ENCODE assay signal across 14 cellular contexts in genomic region chr6:20847904-20848303, GRCh38.
A peak's percentile ranks its signal among the peaks of the same experiment; 100 is the strongest.
DNase-seq lines count a peak whose midpoint lies in the region; ATAC-seq, FAIRE-seq and TF ChIP-seq lines count a peak whose summit lies in the region.
"Had no signal": no experiment of that assay in that cellular context is flagged by ENCODE, and none has a peak within 500 bp of the region (broad histone marks: within the 10 kb centered on the region; RNA-seq: fewer than 3 reads in every experiment).

No MANE protein-coding gene starts in this region.

- no peak overlapping the region for H3K27ac ChIP-seq in H9 (ENCODE audit: insufficient read length, low read depth, low read length)
- H3K27ac ChIP-seq in HepG2 (ENCODE audit: extremely low read length, insufficient read depth, low read length) = peak overlapping the region; percentile 21
- no peak overlapping the region for H3K27ac ChIP-seq in sigmoid colon
- H3K27ac ChIP-seq: A549, GM23248 had no signal

- H3K9me3 ChIP-seq in H9 (ENCODE audit: control insufficient read depth, low read depth, low read length) (no peaks in the 10 kb centered on the region), HepG2 (ENCODE audit: low read length) (no peaks in the 10 kb centered on the region), sigmoid colon (no peaks in the 10 kb centered on the region)
- H3K9me3 ChIP-seq: A549, HAP-1 had no signal

- FAIRE-seq in HepG2 (lab: Jason Lieb, UNC) = peak; percentile 79
- FAIRE-seq: A549 had no signal

- H3K23ac ChIP-seq in H9 (ENCODE audit: insufficient read length, low read depth, low read length) = no peak overlapping the region

- H2BK15ac ChIP-seq in H9 (ENCODE audit: low read depth, low read length) = no peak overlapping the region

- H3T11ph ChIP-seq in H9 (ENCODE audit: low read length) = no peak overlapping the region

- H2BK120ac ChIP-seq in H9 (ENCODE audit: low read depth, low read length, poor library complexity, severe bottlenecking) = no peak overlapping the region

- H3K27me3 Mint-ChIP-seq in H9 (ENCODE audit: low read depth) (no peaks in the 10 kb centered on the region), WTC11 (ENCODE audit: low read depth) (no peaks in the 10 kb centered on the region), nephron (ENCODE audit: low read depth) (no peaks in the 10 kb centered on the region)

- H3K23me2 ChIP-seq in H9 (ENCODE audit: insufficient read length, low read depth, low read length, poor library complexity, severe bottlenecking) = no peaks in the 10 kb centered on the region

- no peak overlapping the region for H2BK12ac ChIP-seq in H9 (ENCODE audit: insufficient read length, low read depth, low read length)

- H3K4me3 ChIP-seq in HepG2 (replicated peaks in 1 of 3; ENCODE audit: insufficient read depth in 1 of 3, low read depth in 2 of 3, low read length in 3 of 3) (no peak overlapping the region), sigmoid colon (no peak overlapping the region)
- H3K4me3 ChIP-seq: A549, GM23248, HAP-1 had no signal

- TF ChIP-seq RAD21 in HepG2 (CRISPR knock-in tag; IDR thresholded peaks at IDR 0.05) = no peak

- H3K9ac ChIP-seq in H9 (ENCODE audit: extremely low read depth, insufficient read length, low read length) (no peak overlapping the region), HepG2 (ENCODE audit: insufficient read depth, low read depth, low read length) (no peak overlapping the region)
- H3K9ac ChIP-seq: GM23248 had no signal

- no peak overlapping the region for H3K4me2 ChIP-seq in H9 (ENCODE audit: insufficient read depth, insufficient read length, low read length)
- peak overlapping the region; percentile 8; the same call in 1 of the 2 replicates for H3K4me2 ChIP-seq in HepG2 (ENCODE audit: low read depth, low read length)
- H3K4me2 ChIP-seq: A549 had no signal

- TF ChIP-seq EP300 in HepG2 (IDR thresholded peaks at IDR 0.05; ENCODE audit: low read depth in 2 of 2, low read length in 2 of 2) (no peak), HepG2 (CRISPR knock-in tag; IDR thresholded peaks at IDR 0.05; ENCODE audit: borderline replicate concordance) (no peak), sigmoid colon (IDR thresholded peaks at IDR 0.05) (no peak)

- H3K4ac ChIP-seq in H9 (ENCODE audit: low read depth, low read length) = no peak overlapping the region

- H4K8ac ChIP-seq in H9 (replicated peaks; ENCODE audit: insufficient read length, low read depth, low read length) = no peak overlapping the region

- H2BK5ac ChIP-seq in H9 (ENCODE audit: insufficient read length, low read length) = no peak overlapping the region

- POLR2A ChIA-PET in WTC11 (lab: Charles Lee) (no interaction called here), HepG2 (lab: Yijun Ruan, JAX) (no interaction called here)

- no peak for TF ChIP-seq POLR2A in HepG2 (IDR thresholded peaks at IDR 0.05; ENCODE audit: insufficient read depth in 1 of 2, low read depth in 2 of 2, low read length in 2 of 2)
- TF ChIP-seq POLR2A in sigmoid colon (IDR thresholded peaks at IDR 0.05) = no peak

- H3K4me3 Mint-ChIP-seq in H9 (no peak overlapping the region), WTC11 (no peak overlapping the region), nephron (no peak overlapping the region)
- H3K4me3 Mint-ChIP-seq: CD14-positive monocyte; CD8-positive, alpha-beta T cell had no signal

- no peak overlapping the region for H3K56ac ChIP-seq in H9 (ENCODE audit: insufficient read length, low read depth, low read length)

- H3K36me3 Mint-ChIP-seq in H9 (ENCODE audit: insufficient read depth in 1 of 3, low read depth in 3 of 3) = no peaks in the 10 kb centered on the region; a peak in 2 of 7 replicates
- H3K36me3 Mint-ChIP-seq in WTC11 = no peaks in the 10 kb centered on the region
- H3K36me3 Mint-ChIP-seq in nephron (ENCODE audit: low read depth) = no peaks in the 10 kb centered on the region

- H3K9me3 Mint-ChIP-seq in H9 (no peaks in the 10 kb centered on the region), WTC11 (no peaks in the 10 kb centered on the region), nephron (no peaks in the 10 kb centered on the region)
- H3K9me3 Mint-ChIP-seq: CD8-positive, alpha-beta T cell had no signal

- TF ChIP-seq CTCF in H9 (conservative IDR thresholded peaks at IDR 0.05) = no peak
- no peak for TF ChIP-seq CTCF in WTC11 (IDR thresholded peaks at IDR 0.05)
- no peak for TF ChIP-seq CTCF in HepG2 (CRISPR knock-in tag; IDR thresholded peaks at IDR 0.05)
- no peak for TF ChIP-seq CTCF in nephron (IDR thresholded peaks at IDR 0.05; ENCODE audit: unreplicated experiment in 3 of 3)
- TF ChIP-seq CTCF in sigmoid colon (IDR thresholded peaks at IDR 0.05) = no peak

- no peaks in the 10 kb centered on the region for H3K36me3 ChIP-seq in HepG2 (replicated peaks in 1 of 2; ENCODE audit: control insufficient read depth in 1 of 2, insufficient read depth in 2 of 2, low read length in 2 of 2)
- no peaks in the 10 kb centered on the region for H3K36me3 ChIP-seq in sigmoid colon
- H3K36me3 ChIP-seq: HAP-1 had no signal

- H3K79me1 ChIP-seq in H9 (ENCODE audit: insufficient read depth, low read depth, low read length, poor library complexity, severe bottlenecking) = no peaks in the 10 kb centered on the region

- H3K27me3 ChIP-seq in H9 (ENCODE audit: insufficient read depth, low read length) = no peaks in the 10 kb centered on the region
- H3K27me3 ChIP-seq in HepG2 (ENCODE audit: control insufficient read depth in 1 of 2, insufficient read depth in 2 of 2, low read length in 2 of 2) = no peaks in the 10 kb centered on the region
- no peaks in the 10 kb centered on the region for H3K27me3 ChIP-seq in sigmoid colon

- H3K18ac ChIP-seq in H9 (ENCODE audit: insufficient read length, low read depth, low read length) = no peak overlapping the region

- H2AFZ ChIP-seq in H9 (ENCODE audit: low read length) = no peak overlapping the region
- H2AFZ ChIP-seq in HepG2 (ENCODE audit: low read length) = no peak overlapping the region
- H2AFZ ChIP-seq: GM23248 had no signal

- H3K27ac Mint-ChIP-seq in H9 (peak overlapping the region in 2 of 3 experiments; percentile 4 to 33; a peak in 3 of 7 replicates), WTC11 (0 out of 2 replicates have a peak overlapping the region, but pooled peaks have one; percentile 57), nephron (peak overlapping the region; percentile 24 to 68 (median 52))
- H3K27ac Mint-ChIP-seq: CD14-positive monocyte; CD8-positive, alpha-beta T cell had no signal

- peak overlapping the region; percentile 57; the same call in 1 of the 2 replicates for H3K14ac ChIP-seq in H9 (ENCODE audit: insufficient read depth, low read length)

- H3K4me1 ChIP-seq in H9 (ENCODE audit: insufficient read depth, low read length) (peaks cover 2% of the 10 kb centered on the region), HepG2 (ENCODE audit: insufficient read depth, low read length) (peaks cover 13% of the 10 kb centered on the region), sigmoid colon (peaks cover 0 to 19% (median 5%) of the 10 kb centered on the region in 4 donors)
- H3K4me1 ChIP-seq: A549 had no signal

- DNase-seq in H9 = no peak
- no peak for DNase-seq in WTC11 (ENCODE audit: low spot score)
- DNase-seq in HepG2 (ENCODE audit: low spot score) = peak; percentile 55
- DNase-seq in DMS114 treated with DMSO at 0.1 percent for 48 hours (lab: John Stamatoyannopoulos, UW; ENCODE audit: unreplicated experiment) = no peak
- DNase-seq in activated CD4-positive, alpha-beta T cell treated with anti-CD3 and anti-CD28 coated beads, Interleukin-2, amount 50 U/mL, for 48 hours = no peak
- DNase-seq in sigmoid colon = no peak
- DNase-seq: CD8-positive, alpha-beta T cell; COR-L47; GM23248 had no signal

- no peak overlapping the region for H4K5ac ChIP-seq in H9 (ENCODE audit: insufficient read length, low read depth, low read length)

- no peak overlapping the region for H4K91ac ChIP-seq in H9 (ENCODE audit: insufficient read length, low read depth, low read length)

- no peak overlapping the region for H2AK5ac ChIP-seq in H9 (ENCODE audit: insufficient read length, low read length)

- CTCF ChIA-PET in WTC11 (lab: Charles Lee) (no interaction called here), HepG2 (lab: Yijun Ruan, JAX; ENCODE audit: low intra/inter-chr PET ratio, low total read pairs) (no interaction called here)

- H3K79me2 ChIP-seq in H9 (ENCODE audit: insufficient read depth, low read length) = no peaks in the 10 kb centered on the region
- no peaks in the 10 kb centered on the region for H3K79me2 ChIP-seq in HepG2 (ENCODE audit: insufficient read depth, low read length)

- in situ Hi-C loops in HepG2 (cut with HindIII; ENCODE audit: extremely low pct_ligation_motif_present, low pct_unique_long_range_greater_than_20kb) = no loop called here

- no TSS peak for BruUV-seq in HepG2 (replicated peaks; lab: Mats Ljungman, UMichigan)

- H4K20me1 ChIP-seq in H9 (ENCODE audit: control insufficient read depth, insufficient read depth, insufficient read length) (no peaks in the 10 kb centered on the region), HepG2 (ENCODE audit: insufficient read depth, low read length) (no peaks in the 10 kb centered on the region)

- intact Hi-C loops in HepG2 (cut with micrococcal nuclease; ENCODE audit: unreplicated experiment) = no loop called here
- intact Hi-C loops in sigmoid colon (cut with DNase I) = no loop called here

- ATAC-seq in WTC11 = no peak
- peak; percentile 88 for ATAC-seq in HepG2
- no peak for ATAC-seq in HG02973 (IDR thresholded peaks at IDR 0.05; ENCODE audit: unreplicated experiment)
- ATAC-seq: A549; CD8-positive, alpha-beta T cell had no signal

- H3K4me1 Mint-ChIP-seq in H9 (peaks cover 3 to 6% of the 10 kb centered on the region in 2 experiments; a peak in 2 of 4 replicates), WTC11 (peaks cover 18% of the 10 kb centered on the region), nephron (peaks cover 21% of the 10 kb centered on the region)

- H2BK20ac ChIP-seq in H9 (ENCODE audit: low read depth, low read length, poor library complexity, severe bottlenecking) = no peak overlapping the region

- WGBS in H9 (ENCODE audit: extremely low coverage, insufficient read length, low lambda C conversion rate) = no CpG with 5 or more reads among the region's 3 CpGs
- 57% methylated on average over 3 of the region's 3 CpGs for WGBS in HepG2 (ENCODE audit: low lambda C conversion rate)
- WGBS in sigmoid colon, 2 donors = 61 to 75% methylated on average over 3 of the region's 3 CpGs

TF ChIP-seq in WTC11, 78 proteins besides CTCF, POLR2A, EP300 and RAD21 (continues in another document):
- TF ChIP-seq ZNF263 (CRISPR knock-in tag; IDR thresholded peaks at IDR 0.05; ENCODE audit: low read depth) (no peak), OVOL2 (CRISPR knock-in tag; IDR thresholded peaks at IDR 0.05; ENCODE audit: borderline replicate concordance) (no peak), ZNF219 (CRISPR knock-in tag; IDR thresholded peaks at IDR 0.05; ENCODE audit: borderline replicate concordance) (no peak)

TF ChIP-seq in HepG2, 621 proteins besides CTCF, POLR2A, EP300 and RAD21 (continues in another document):
- TF ChIP-seq ETV5 (CRISPR knock-in tag; IDR thresholded peaks at IDR 0.05; ENCODE audit: borderline replicate concordance) (peak; percentile 40; the same call in 1 of the 2 replicates), ZNF350 (CRISPR knock-in tag; IDR thresholded peaks at IDR 0.05; ENCODE audit: borderline replicate concordance, low read depth) (no peak), ZNF451 (CRISPR knock-in tag; IDR thresholded peaks at IDR 0.05) (no peak), PRPF4 (IDR thresholded peaks at IDR 0.05; ENCODE audit: low read depth, low read length, poor library complexity, severe bottlenecking) (no peak), MEIS2 (CRISPR knock-in tag; IDR thresholded peaks at IDR 0.05) (no peak)
